Comparison of ENCODE assay signal across 1 cellular context in the genomic region with DNA sequence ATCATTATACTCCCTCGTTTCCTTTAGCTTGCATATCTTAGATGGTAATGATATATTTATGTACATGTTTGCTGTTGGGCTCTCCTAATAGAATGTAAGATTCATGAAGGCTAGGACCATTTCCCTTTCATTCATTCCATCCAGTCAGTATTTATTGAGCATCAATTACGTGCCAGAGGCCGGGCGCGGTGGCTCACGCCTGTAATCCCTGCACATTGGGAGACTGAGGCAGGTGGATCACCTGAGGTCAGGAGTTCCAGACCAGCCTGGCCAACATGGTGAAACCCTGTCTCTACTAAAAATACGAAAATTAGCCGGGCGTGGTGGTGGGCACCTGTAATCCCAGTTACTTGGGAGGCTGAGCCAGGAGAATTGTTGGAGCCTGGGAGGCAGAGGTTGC. TPM values are rescaled to one million over a fixed set of nuclear protein-coding genes. Genes with fewer than 3 reads are reported as not detected.
"Had no signal": no experiment of that assay in that cellular context is flagged by ENCODE, and none has a peak within 500 bp of the region (broad histone marks: within the 10 kb centered on the region; RNA-seq: fewer than 3 reads in every experiment).

No MANE protein-coding gene starts in this region.

RNA-seq across cellular contexts. Expression of a gene that starts 1.4 kb away (rescaled TPM):
- polyA plus RNA-seq: naive thymus-derived CD4-positive, alpha-beta T cell had no signal
